18 cellular contexts compared by ENCODE assay signal in the genomic region with DNA sequence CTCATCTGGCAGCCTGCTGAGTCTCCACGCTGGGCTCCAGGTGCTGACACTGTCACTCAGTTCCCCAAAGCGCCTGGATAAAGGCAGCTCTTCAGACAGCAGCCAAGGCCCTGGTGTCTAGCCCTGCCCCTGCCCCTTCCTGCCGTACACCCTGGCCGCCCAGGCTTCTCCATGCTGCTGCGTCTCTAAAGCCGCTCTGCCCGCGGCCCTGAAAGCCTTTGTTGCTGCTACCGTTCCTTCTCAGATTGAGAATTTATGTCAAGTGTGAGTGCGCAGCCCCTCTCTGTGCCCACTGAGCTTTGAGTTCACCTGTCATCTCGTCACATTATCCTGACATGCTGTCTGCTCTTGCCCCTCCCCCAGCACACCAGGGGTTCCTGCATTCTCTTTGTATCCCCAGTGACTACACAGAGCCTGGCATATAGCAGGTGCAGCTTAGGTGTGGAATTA.
DNase-seq lines count a peak whose midpoint lies in the region; ATAC-seq lines count a peak whose summit lies in the region.
"Had no signal": no experiment of that assay in that cellular context is flagged by ENCODE, and none has a peak within 500 bp of the region (broad histone marks: within the 10 kb centered on the region; RNA-seq: fewer than 3 reads in every experiment).

No MANE protein-coding gene starts in this region.

- no peak for ATAC-seq in GM18870 (IDR thresholded peaks at IDR 0.05; ENCODE audit: unreplicated experiment)
- no peak for ATAC-seq in GM18873 (IDR thresholded peaks at IDR 0.05; ENCODE audit: low FRiP score, unreplicated experiment)
- ATAC-seq: CD8-positive, alpha-beta T cell had no signal

- DNase-seq in DMS79 treated with DMSO at 0.1 percent for 48 hours (lab: John Stamatoyannopoulos, UW) (peak; percentile 51), DMS79 (lab: John Stamatoyannopoulos, UW) (no peak), NCI-H128 (lab: John Stamatoyannopoulos, UW; ENCODE audit: unreplicated experiment) (peak; percentile 61), NCI-H69 (lab: John Stamatoyannopoulos, UW) (peak; percentile 83), left kidney (ENCODE audit: low read depth, low spot score) (peak; percentile 52), hypothalamus (lab: John Stamatoyannopoulos, UW) (no peak)
- DNase-seq: 8988T; activated T-cell treated with anti-CD3 and anti-CD28 coated beads, Interleukin-2, amount 50 U/mL, for 1 hour; CD8-positive, alpha-beta T cell; effector CD8-positive, alpha-beta T cell; EL; kidney; NCI-H526 treated with DMSO at 0.1 percent for 48 hours; occipital lobe; SIG-M5; transverse colon had no signal

Comparison
In these comparisons a context has a peak if more than half of its experiments do, and no peak if none do; other contexts are left out.
1. DNase-seq: peak in DMS79 treated with DMSO at 0.1 percent for 48 hours (single experiment), NCI-H128 (single experiment), NCI-H69 (single experiment) and left kidney (single experiment); none in DMS79 (single experiment) and hypothalamus (0 of 51).